Comparison of ENCODE assay signal across 8 cellular contexts in genomic region chr2:222862068-222862914, GRCh38. TPM values are rescaled to one million over a fixed set of nuclear protein-coding genes. Genes with fewer than 3 reads are reported as not detected.
A peak's percentile ranks its signal among the peaks of the same experiment; 100 is the strongest.
DNase-seq lines count a peak whose midpoint lies in the region; ATAC-seq and TF ChIP-seq lines count a peak whose summit lies in the region.

No MANE protein-coding gene starts in this region.

- no peak overlapping the region for H3K4me3 Mint-ChIP-seq in MCF 10A (ENCODE audit: unreplicated experiment)
- no peak overlapping the region for H3K4me3 Mint-ChIP-seq in natural killer cell

- H3K4me1 ChIP-seq in thoracic aorta (ENCODE audit: control insufficient read depth in 1 of 2, low read depth in 2 of 2): peaks cover 26 to 53% of the 10 kb centered on the region in 2 donors

- no peaks in the 10 kb centered on the region for H3K9me3 Mint-ChIP-seq in MCF 10A (ENCODE audit: unreplicated experiment)
- no peaks in the 10 kb centered on the region for H3K9me3 Mint-ChIP-seq in natural killer cell

- TF ChIP-seq CTCF in LNCaP clone FGC (IDR thresholded peaks at IDR 0.05; ENCODE audit: control insufficient read depth, extremely low read depth, insufficient read depth) (peak; percentile 40), MCF 10A (IDR thresholded peaks at IDR 0.05; ENCODE audit: unreplicated experiment) (peak; percentile 22), thoracic aorta (IDR thresholded peaks at IDR 0.05) (no peak), natural killer cell (IDR thresholded peaks at IDR 0.05) (no peak)

- no peak overlapping the region for H3K27ac Mint-ChIP-seq in MCF 10A (ENCODE audit: low read depth, unreplicated experiment)
- H3K27ac Mint-ChIP-seq in natural killer cell: no peak overlapping the region

- peaks cover 16% of the 10 kb centered on the region for H3K4me1 Mint-ChIP-seq in MCF 10A (ENCODE audit: insufficient read depth, unreplicated experiment)
- peaks cover 8 to 10% of the 10 kb centered on the region in 2 donors for H3K4me1 Mint-ChIP-seq in natural killer cell

- H3K27me3 ChIP-seq in thoracic aorta (replicated peaks; ENCODE audit: insufficient read depth): no peaks in the 10 kb centered on the region

- peak overlapping the region; percentile 94 to 95 for H3K27ac ChIP-seq in thoracic aorta

- no peaks in the 10 kb centered on the region for H3K9me3 ChIP-seq in thoracic aorta

- H3K36me3 Mint-ChIP-seq in MCF 10A (ENCODE audit: insufficient read depth, unreplicated experiment): peaks cover 10% of the 10 kb centered on the region
- no peaks in the 10 kb centered on the region for H3K36me3 Mint-ChIP-seq in natural killer cell

- H3K27me3 Mint-ChIP-seq in MCF 10A (ENCODE audit: insufficient read depth, unreplicated experiment) (no peaks in the 10 kb centered on the region), natural killer cell (ENCODE audit: low read depth in 2 of 2) (peaks cover 3 to 8% of the 10 kb centered on the region in 2 donors)

- BruUV-seq in MCF 10A (replicated peaks; lab: Mats Ljungman, UMichigan): TSS peak; percentile 66

- POLR2A ChIA-PET in MCF 10A (lab: Yijun Ruan, JAX): interaction anchor here (0.5 to 11.5 kb wide), 34 partner anchors 10 to 953 kb away, joined by 3 to 240 read pairs (median 6); no protein-coding TSS in a partner anchor

- CTCF ChIA-PET in MCF 10A (lab: Yijun Ruan, JAX): interaction anchor here (0.6 to 5.5 kb wide), 48 partner anchors 14 to 835 kb away, joined by 3 to 57 read pairs (median 4); no protein-coding TSS in a partner anchor

- H3K4me3 ChIP-seq in LNCaP clone FGC (ENCODE audit: low read depth, low read length) (peak overlapping the region; percentile 82), thoracic aorta (peak overlapping the region; percentile 93)

- ATAC-seq in thoracic aorta (ENCODE audit: insufficient number of reproducible peaks, low FRiP score, low read depth) (no peak), natural killer cell (no peak)

- no peaks in the 10 kb centered on the region for H3K36me3 ChIP-seq in thoracic aorta

- peak; percentile 28 for DNase-seq in GM04503 (ENCODE audit: low read depth)
- no peak for DNase-seq in LNCaP clone FGC (ENCODE audit: low read depth)
- DNase-seq in MCF 10A (ENCODE audit: unreplicated experiment): peak; percentile 50
- peak; percentile 71 for DNase-seq in left kidney (ENCODE audit: low read depth, low spot score)
- DNase-seq in thoracic aorta (ENCODE audit: low spot score): no peak
- no peak for DNase-seq in natural killer cell
- DNase-seq in 8988T: no peak
- DNase-seq in NCI-H446 (lab: John Stamatoyannopoulos, UW): no peak

- intact Hi-C loops in MCF 10A (cut with micrococcal nuclease) (loop anchor here (1.0 to 5.0 kb wide), 6 partner anchors 17 to 168 kb away; no protein-coding TSS in a partner anchor), natural killer cell (cut with micrococcal nuclease) (no loop called here)

RNA-seq across cellular contexts. Expression of gene ACSL3, which starts 1.5 kb away (rescaled TPM):
- total RNA-seq in MCF 10A (2022) (183 and 203 TPM in 2 replicates), thoracic aorta (10 to 100 TPM; 65.1 to 79.0 TPM), natural killer cell (10 to 100 TPM; 55.4 to 86.6 (median 66.7) TPM)

Comparison
In these comparisons a context has a peak if more than half of its experiments do, and no peak if none do; other contexts are left out.
1. DNase-seq: peak in GM04503 (single experiment), MCF 10A (single experiment) and left kidney (single experiment); none in LNCaP clone FGC (single experiment), thoracic aorta (single experiment), natural killer cell (single experiment), 8988T (single experiment) and NCI-H446 (0 of 2).
2. CTCF ChIP-seq: peak in LNCaP clone FGC (single experiment) and MCF 10A (single experiment); none in thoracic aorta (single experiment) and natural killer cell (single experiment).